Comparison of ENCODE assay signal across 8 cellular contexts in the genomic region with DNA sequence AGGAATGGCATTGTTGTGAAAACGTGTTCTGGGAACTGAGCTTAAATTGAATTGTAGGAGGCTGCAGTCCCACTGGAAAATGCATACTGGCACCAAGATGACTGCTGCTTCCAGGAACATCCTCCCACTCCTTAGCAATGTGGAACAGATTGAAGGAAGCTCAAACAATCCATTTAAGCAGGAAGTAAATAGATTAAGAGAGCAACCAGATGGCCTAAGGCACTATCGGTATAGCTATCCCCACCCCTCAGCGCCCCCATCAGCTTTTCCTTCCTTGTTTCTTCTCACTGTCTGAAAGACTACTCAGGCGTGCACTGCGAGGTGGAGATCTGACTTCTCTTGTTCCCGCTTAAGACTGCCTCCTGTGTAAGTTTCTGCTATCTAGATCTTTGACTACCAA. TPM values are rescaled to one million over a fixed set of nuclear protein-coding genes. Genes with fewer than 3 reads are reported as not detected.
DNase-seq lines count a peak whose midpoint lies in the region; ATAC-seq lines count a peak whose summit lies in the region.
"Had no signal": no experiment of that assay in that cellular context is flagged by ENCODE, and none has a peak within 500 bp of the region (broad histone marks: within the 10 kb centered on the region; RNA-seq: fewer than 3 reads in every experiment).

No MANE protein-coding gene starts in this region.

- H3K9me3 ChIP-seq in HUES48 (ENCODE audit: control insufficient read depth, insufficient read depth, low read length): no peaks in the 10 kb centered on the region
- H3K9me3 ChIP-seq in iPS-20b (ENCODE audit: insufficient read depth, low read depth, low read length): no peaks in the 10 kb centered on the region

- H3K9ac ChIP-seq in HUES48 (ENCODE audit: low read depth, low read length) (no peak overlapping the region), iPS-20b (ENCODE audit: low read depth, low read length) (0 out of 2 replicates have a peak overlapping the region, but pooled peaks have one; percentile 43)

- no peaks in the 10 kb centered on the region for H3K36me3 ChIP-seq in HUES48 (ENCODE audit: control insufficient read depth, insufficient read depth, low read length)
- no peaks in the 10 kb centered on the region for H3K36me3 ChIP-seq in iPS-20b (ENCODE audit: insufficient read depth, low read depth, low read length)

- H3K27me3 Mint-ChIP-seq in activated T-helper 2 cell treated with anti-CD3 and anti-CD28 coated beads, Interferon-gamma antibody, Interleukin-2, Interleukin-4, amounts not matched to agents 10 μg/mL and 5 μg/mL and 100 μg/mL, durations not matched to agents 14 hours and 24 hours and 36 hours (ENCODE audit: low read depth): no peaks in the 10 kb centered on the region
- H3K27me3 Mint-ChIP-seq in stimulated activated memory B cell treated with anti-CD40 and anti-IgM and Interleukin-4, amounts not matched to agents 10 μg/mL and 1 μg/mL and 100 μg/mL, for 72 hours: no peaks in the 10 kb centered on the region

- intact Hi-C loops in activated T-helper 2 cell treated with anti-CD3 and anti-CD28 coated beads, Interferon-gamma antibody, Interleukin-2, Interleukin-4, amounts not matched to agents 10 μg/mL and 5 μg/mL and 100 μg/mL, durations not matched to agents 14 hours and 24 hours and 36 hours (cut with micrococcal nuclease): loop anchor here (5.0 to 10.0 kb wide), 2 partner anchors 288 to 1871 kb away; a partner anchor contains a TSS

- H3K36me3 Mint-ChIP-seq in activated T-helper 2 cell treated with anti-CD3 and anti-CD28 coated beads, Interferon-gamma antibody, Interleukin-2, Interleukin-4, amounts not matched to agents 10 μg/mL and 5 μg/mL and 100 μg/mL, durations not matched to agents 14 hours and 24 hours and 36 hours (ENCODE audit: low read depth): peaks cover 52% of the 10 kb centered on the region
- peaks cover 8% of the 10 kb centered on the region for H3K36me3 Mint-ChIP-seq in stimulated activated memory B cell treated with anti-CD40 and anti-IgM and Interleukin-4, amounts not matched to agents 10 μg/mL and 1 μg/mL and 100 μg/mL, for 72 hours

- peaks cover 40% of the 10 kb centered on the region for H3K27me3 ChIP-seq in HUES48 (ENCODE audit: control insufficient read depth, insufficient read depth, low read length)
- H3K27me3 ChIP-seq in iPS-20b (ENCODE audit: insufficient read depth, low read length): peaks cover 33% of the 10 kb centered on the region; the same call in 1 of the 2 replicates

- no peak overlapping the region for H3K4me3 Mint-ChIP-seq in activated T-helper 2 cell treated with anti-CD3 and anti-CD28 coated beads, Interferon-gamma antibody, Interleukin-2, Interleukin-4, amounts not matched to agents 10 μg/mL and 5 μg/mL and 100 μg/mL, durations not matched to agents 14 hours and 24 hours and 36 hours (ENCODE audit: low read depth)
- no peak overlapping the region for H3K4me3 Mint-ChIP-seq in stimulated activated memory B cell treated with anti-CD40 and anti-IgM and Interleukin-4, amounts not matched to agents 10 μg/mL and 1 μg/mL and 100 μg/mL, for 72 hours

- DNase-seq in activated T-helper 2 cell treated with anti-CD3 and anti-CD28 coated beads, Interferon-gamma antibody, Interleukin-2, Interleukin-4, amounts not matched to agents 10 μg/mL and 5 μg/mL and 100 μg/mL, durations not matched to agents 14 hours and 24 hours and 36 hours (ENCODE audit: low spot score): no peak
- no peak for DNase-seq in HT-29 (ENCODE audit: low spot score)
- DNase-seq in SIG-M5 (lab: John Stamatoyannopoulos, UW): no peak
- DNase-seq in inferior parietal cortex (ENCODE audit: extremely low spot score): no peak
- DNase-seq: SHP77 treated with DMSO at 0.1 percent for 48 hours had no signal

- peaks cover 45% of the 10 kb centered on the region for H3K4me1 Mint-ChIP-seq in activated T-helper 2 cell treated with anti-CD3 and anti-CD28 coated beads, Interferon-gamma antibody, Interleukin-2, Interleukin-4, amounts not matched to agents 10 μg/mL and 5 μg/mL and 100 μg/mL, durations not matched to agents 14 hours and 24 hours and 36 hours (ENCODE audit: low read depth)
- H3K4me1 Mint-ChIP-seq in stimulated activated memory B cell treated with anti-CD40 and anti-IgM and Interleukin-4, amounts not matched to agents 10 μg/mL and 1 μg/mL and 100 μg/mL, for 72 hours: peaks cover 39% of the 10 kb centered on the region

- peak overlapping the region; percentile 12 for H3K27ac Mint-ChIP-seq in activated T-helper 2 cell treated with anti-CD3 and anti-CD28 coated beads, Interferon-gamma antibody, Interleukin-2, Interleukin-4, amounts not matched to agents 10 μg/mL and 5 μg/mL and 100 μg/mL, durations not matched to agents 14 hours and 24 hours and 36 hours
- peak overlapping the region; percentile 78 for H3K27ac Mint-ChIP-seq in stimulated activated memory B cell treated with anti-CD40 and anti-IgM and Interleukin-4, amounts not matched to agents 10 μg/mL and 1 μg/mL and 100 μg/mL, for 72 hours

- H3K4me1 ChIP-seq in HUES48 (ENCODE audit: control insufficient read depth, insufficient read depth, low read length) (peaks cover 58% of the 10 kb centered on the region), iPS-20b (ENCODE audit: insufficient read depth, low read length) (peaks cover 27% of the 10 kb centered on the region)

- ATAC-seq in stimulated activated memory B cell treated with anti-CD40 and anti-IgM and Interleukin-4, amounts not matched to agents 10 μg/mL and 1 μg/mL and 100 μg/mL, for 72 hours: peak; percentile 58

- peak overlapping the region; percentile 55 for H3K4me3 ChIP-seq in HUES48 (ENCODE audit: low read depth, low read length)
- H3K4me3 ChIP-seq in iPS-20b (ENCODE audit: low read length): peak overlapping the region; percentile 63

- no peaks in the 10 kb centered on the region for H3K9me3 Mint-ChIP-seq in activated T-helper 2 cell treated with anti-CD3 and anti-CD28 coated beads, Interferon-gamma antibody, Interleukin-2, Interleukin-4, amounts not matched to agents 10 μg/mL and 5 μg/mL and 100 μg/mL, durations not matched to agents 14 hours and 24 hours and 36 hours
- no peaks in the 10 kb centered on the region for H3K9me3 Mint-ChIP-seq in stimulated activated memory B cell treated with anti-CD40 and anti-IgM and Interleukin-4, amounts not matched to agents 10 μg/mL and 1 μg/mL and 100 μg/mL, for 72 hours

- H3K27ac ChIP-seq in HUES48 (ENCODE audit: low read depth, low read length) (peak overlapping the region; percentile 80), iPS-20b (ENCODE audit: low read length) (no peak overlapping the region)

RNA-seq across cellular contexts. Expression of a gene that starts 4.0 kb away (rescaled TPM):
- total RNA-seq in activated T-helper 2 cell treated with anti-CD3 and anti-CD28 coated beads, Interferon-gamma antibody, Interleukin-2, Interleukin-4, amounts not matched to agents 10 μg/mL and 5 μg/mL and 100 μg/mL, durations not matched to agents 14 hours and 24 hours and 36 hours: 108 and 113 TPM in 2 replicates
- total RNA-seq in HT-29 (2014; rRNA removed; shearing (Covaris generic)): not detected in 2 replicates

Comparison
In these comparisons a context has a peak if more than half of its experiments do, and no peak if none do; other contexts are left out.
1. RNA of a gene that starts 4.0 kb away (total RNA-seq): 108 to 113 TPM in activated T-helper 2 cell treated with anti-CD3 and anti-CD28 coated beads, Interferon-gamma antibody, Interleukin-2, Interleukin-4, amounts not matched to agents 10 μg/mL and 5 μg/mL and 100 μg/mL, durations not matched to agents 14 hours and 24 hours and 36 hours; not detected in HT-29; every median in the first group is over 100 times any median in the second.